ENCODE assay signal across 1 cellular context in genomic region chr11:129279326-129280026, GRCh38.
TF ChIP-seq lines count a peak whose summit lies in the region.

No MANE protein-coding gene starts in this region.

TF ChIP-seq in HEK293, 187 proteins besides CTCF, POLR2A, EP300 and RAD21 (continued from another document):
- TF ChIP-seq ZNF148 (tag by site-specific recombination; IDR thresholded peaks at IDR 0.05; ENCODE audit: borderline replicate concordance) = no peak
- TF ChIP-seq ZNF501 (tag by site-specific recombination; IDR thresholded peaks at IDR 0.05) = no peak
- no peak for TF ChIP-seq INSM2 (tag by site-specific recombination; IDR thresholded peaks at IDR 0.05)
- TF ChIP-seq ZNF560 (tag by site-specific recombination; IDR thresholded peaks at IDR 0.05; ENCODE audit: borderline replicate concordance) = no peak
- no peak for TF ChIP-seq SP2 (tag by site-specific recombination; IDR thresholded peaks at IDR 0.05)
- TF ChIP-seq ZNF624 (tag by site-specific recombination; IDR thresholded peaks at IDR 0.05) = no peak
TF ChIP-seq in HEK293: peak in this region for 8.
